In genomic region chr7:75599244-75599771, GRCh38 we compare ENCODE assay signal across 10 cellular contexts.
DNase-seq lines count a peak whose midpoint lies in the region; ATAC-seq and TF ChIP-seq lines count a peak whose summit lies in the region.
"Had no signal": no experiment of that assay in that cellular context is flagged by ENCODE, and none has a peak within 500 bp of the region (broad histone marks: within the 10 kb centered on the region; RNA-seq: fewer than 3 reads in every experiment).

No MANE protein-coding gene starts in this region.

- peaks cover 8% of the 10 kb centered on the region for H3K4me1 ChIP-seq in upper lobe of right lung

- no peaks in the 10 kb centered on the region for H3K9me3 ChIP-seq in upper lobe of right lung

- peak; percentile 44 for ATAC-seq in upper lobe of right lung

- H3K4me3 ChIP-seq in coronary artery (peak overlapping the region; percentile 27), upper lobe of right lung (no peak overlapping the region)

- TF ChIP-seq CTCF in coronary artery (IDR thresholded peaks at IDR 0.05) (no peak), upper lobe of right lung (IDR thresholded peaks at IDR 0.05) (no peak)

- H3K27ac ChIP-seq in coronary artery (peak overlapping the region in 1 of 2 donors; percentile 57), upper lobe of right lung (peak overlapping the region; percentile 47)
- H3K27ac ChIP-seq: 22Rv1 had no signal

- intact Hi-C loops in upper lobe of right lung (cut with DNase I): no loop called here

- DNase-seq in NCI-H146 (lab: John Stamatoyannopoulos, UW): peak; percentile 20
- DNase-seq in NCI-H146 treated with DMSO at 0.1 percent for 48 hours (lab: John Stamatoyannopoulos, UW; ENCODE audit: unreplicated experiment): no peak
- DNase-seq in coronary artery (ENCODE audit: low spot score): no peak
- DNase-seq in medulla oblongata (ENCODE audit: extremely low spot score): peak; percentile 96
- DNase-seq in upper lobe of right lung: no peak
- no peak for DNase-seq in SKM-1 treated with dmso at 0.1 percent for 144 hours (lab: John Stamatoyannopoulos, UW; ENCODE audit: unreplicated experiment)
- DNase-seq in SHP77 treated with DMSO at 0.1 percent for 48 hours (lab: John Stamatoyannopoulos, UW): no peak
- no peak for DNase-seq in activated gamma-delta T cell treated with Interleukin-2 at 50 U/mL for 16 hours
- DNase-seq: HCEC 1CT had no signal

- peaks cover 27% of the 10 kb centered on the region for H3K36me3 ChIP-seq in upper lobe of right lung

- H3K27me3 ChIP-seq in upper lobe of right lung: no peaks in the 10 kb centered on the region

Comparison
In these comparisons a context has a peak if more than half of its experiments do, and no peak if none do; other contexts are left out.
1. DNase-seq: peak in NCI-H146 (single experiment) and medulla oblongata (single experiment); none in NCI-H146 treated with DMSO at 0.1 percent for 48 hours (single experiment), coronary artery (single experiment), upper lobe of right lung (single experiment), SKM-1 treated with dmso at 0.1 percent for 144 hours (single experiment), SHP77 treated with DMSO at 0.1 percent for 48 hours (single experiment) and activated gamma-delta T cell treated with Interleukin-2 at 50 U/mL for 16 hours (single experiment).